ENCODE assay signal across 1 cellular context in genomic region chr14:93045965-93046695, GRCh38.
TF ChIP-seq lines count a peak whose summit lies in the region.

No MANE protein-coding gene starts in this region.

TF ChIP-seq in K562, 482 proteins besides CTCF, POLR2A, EP300 and RAD21 (continued from another document):
- no peak for TF ChIP-seq THRA (IDR thresholded peaks at IDR 0.05)
- TF ChIP-seq EWSR1 (IDR thresholded peaks at IDR 0.05; ENCODE audit: borderline replicate concordance, low read depth, partially characterized antibody), result no peak
- TF ChIP-seq SMARCE1 (IDR thresholded peaks at IDR 0.05), result no peak
- TF ChIP-seq TFAP4 (CRISPR knock-in tag; IDR thresholded peaks at IDR 0.05; ENCODE audit: borderline replicate concordance), result no peak
- TF ChIP-seq NFIC (IDR thresholded peaks at IDR 0.05), result no peak; the same call in 1 of the 2 replicates
- no peak for TF ChIP-seq ZNF133 (CRISPR knock-in tag; IDR thresholded peaks at IDR 0.05)
- TF ChIP-seq TSC22D4 (tag; IDR thresholded peaks at IDR 0.05), result no peak
- TF ChIP-seq ZFX (CRISPR knock-in tag; IDR thresholded peaks at IDR 0.05), result no peak
- TF ChIP-seq SMAD4 (CRISPR knock-in tag; conservative IDR thresholded peaks at IDR 0.05), result no peak; the same call in 1 of the 2 replicates
- no peak for TF ChIP-seq PBX2 (CRISPR knock-in tag; IDR thresholded peaks at IDR 0.05; ENCODE audit: low read depth)
- 0 out of 2 replicates have a peak, but pooled peaks have one; percentile 8 for TF ChIP-seq PBX2 (tag; conservative IDR thresholded peaks at IDR 0.05; ENCODE audit: low read depth)
- no peak for TF ChIP-seq HMG20B (CRISPR knock-in tag; IDR thresholded peaks at IDR 0.05)
- peak in 1 of 2 experiments; percentile 51; a peak in 1 of 4 replicates for TF ChIP-seq RCOR1 (IDR thresholded peaks at IDR 0.05; ENCODE audit: borderline replicate concordance in 1 of 2, low read depth in 2 of 2, low read length in 2 of 2)
- TF ChIP-seq KHSRP (IDR thresholded peaks at IDR 0.05), result no peak
- no peak for TF ChIP-seq CAMTA2 (CRISPR knock-in tag; conservative IDR thresholded peaks at IDR 0.05)
- TF ChIP-seq ETS1 (conservative IDR thresholded peaks at IDR 0.05; ENCODE audit: control insufficient read depth, low read depth, low read length), result no peak
- no peak for TF ChIP-seq POLR2AphosphoS2 (IDR thresholded peaks at IDR 0.05; ENCODE audit: low read length)
- TF ChIP-seq ZC3H8 (IDR thresholded peaks at IDR 0.05), result no peak
- TF ChIP-seq IRF1 (CRISPR knock-in tag; IDR thresholded peaks at IDR 0.05; ENCODE audit: borderline replicate concordance), result no peak
- TF ChIP-seq NFXL1 (CRISPR knock-in tag; IDR thresholded peaks at IDR 0.05), result no peak
- no peak for TF ChIP-seq ZNF57 (CRISPR knock-in tag; IDR thresholded peaks at IDR 0.05)
- no peak for TF ChIP-seq STAT5B (CRISPR knock-in tag; IDR thresholded peaks at IDR 0.05)
- TF ChIP-seq ZNF224 (CRISPR knock-in tag; IDR thresholded peaks at IDR 0.05), result no peak
- TF ChIP-seq IFI16 (CRISPR knock-in tag; IDR thresholded peaks at IDR 0.05), result no peak
- no peak for TF ChIP-seq HDAC6 (IDR thresholded peaks at IDR 0.05; ENCODE audit: low read depth, low read length)
- TF ChIP-seq PRMT5 (CRISPR knock-in tag; IDR thresholded peaks at IDR 0.05), result no peak
- TF ChIP-seq CREM (IDR thresholded peaks at IDR 0.05; ENCODE audit: low read depth), result 0 out of 2 replicates have a peak, but pooled peaks have one; percentile 31
- TF ChIP-seq ZNF592 (IDR thresholded peaks at IDR 0.05), result peak; percentile 74
- TF ChIP-seq FOSL1 (tag; conservative IDR thresholded peaks at IDR 0.05), result peak; percentile 68
- peak; percentile 79 for TF ChIP-seq MYC (IDR thresholded peaks at IDR 0.05; ENCODE audit: low read depth, low read length)
- no peak for TF ChIP-seq MYC (CRISPR knock-in tag; IDR thresholded peaks at IDR 0.05; ENCODE audit: borderline replicate concordance, low read depth)
- TF ChIP-seq COPS2 (conservative IDR thresholded peaks at IDR 0.05), result no peak
- TF ChIP-seq TEAD1 (CRISPR knock-in tag; IDR thresholded peaks at IDR 0.05), result no peak
- TF ChIP-seq PRPF4 (IDR thresholded peaks at IDR 0.05; ENCODE audit: insufficient read depth, low read depth, low read length, poor library complexity, severe bottlenecking), result no peak
- no peak for TF ChIP-seq HNRNPK (IDR thresholded peaks at IDR 0.05; ENCODE audit: low read depth, low read length, poor library complexity, severe bottlenecking)
- TF ChIP-seq CXXC5 (CRISPR knock-in tag; IDR thresholded peaks at IDR 0.05), result peak; percentile 53; the same call in 1 of the 2 replicates
- no peak for TF ChIP-seq CEBPZ (IDR thresholded peaks at IDR 0.05; ENCODE audit: borderline replicate concordance, low read depth, low read length)
- peak; percentile 59; the same call in 1 of the 2 replicates for TF ChIP-seq DPF2 (IDR thresholded peaks at IDR 0.05)
